In the genomic region with DNA sequence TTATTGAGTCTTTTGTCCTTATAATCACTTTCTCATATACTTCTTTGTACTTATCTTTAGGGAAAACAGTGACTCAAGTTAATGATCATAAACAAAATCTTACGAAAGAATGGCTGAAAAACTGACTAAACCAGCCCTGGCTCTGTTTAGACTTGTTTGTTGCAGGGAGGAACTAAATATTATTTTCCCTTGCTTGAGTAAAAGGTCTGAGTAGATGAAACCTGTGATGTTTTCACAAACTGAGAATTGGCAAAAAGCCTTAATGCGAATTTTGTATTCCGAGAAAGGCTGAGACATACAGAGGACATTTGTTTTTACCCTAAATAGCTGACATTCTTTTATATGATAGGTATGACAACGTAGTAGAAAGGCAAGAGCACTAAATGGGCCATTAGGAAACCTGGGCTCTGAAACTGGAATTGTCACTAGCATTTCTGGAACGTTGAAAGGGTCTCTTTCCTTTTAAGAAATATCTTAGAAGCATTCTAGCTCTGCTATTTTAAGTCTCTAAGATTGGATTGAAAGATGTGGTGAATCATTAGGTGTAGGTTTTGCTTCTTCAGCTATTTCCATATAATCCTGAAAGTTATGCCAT, we compare ENCODE assay signal across 28 cellular contexts. TPM values are rescaled to one million over a fixed set of nuclear protein-coding genes. Genes with fewer than 3 reads are reported as not detected.
DNase-seq lines count a peak whose midpoint lies in the region; ATAC-seq and TF ChIP-seq lines count a peak whose summit lies in the region.
"Had no signal": no experiment of that assay in that cellular context is flagged by ENCODE, and none has a peak within 500 bp of the region (broad histone marks: within the 10 kb centered on the region; RNA-seq: fewer than 3 reads in every experiment).

No MANE protein-coding gene starts in this region.

- peaks cover 4% of the 10 kb centered on the region for H3K4me1 Mint-ChIP-seq in type B pancreatic cell (ENCODE audit: unreplicated experiment)
- no peaks in the 10 kb centered on the region for H3K4me1 Mint-ChIP-seq in T-cell
- H3K4me1 Mint-ChIP-seq: activated CD4-positive, alpha-beta T cell treated with anti-CD3 and anti-CD28 coated beads, Interleukin-2, amount 10 ng/mL, durations not matched to agents 24 days and 14 days; CD14-positive monocyte; stimulated activated memory B cell treated with anti-CD40 and anti-IgM and Interleukin-4, amounts not matched to agents 10 μg/mL and 1 μg/mL and 100 μg/mL, for 72 hours had no signal

- in situ Hi-C loops in gastrocnemius medialis (cut with MboI; ENCODE audit: low sequenced_read_pairs in 4 of 4) = no loop called here

- no peak overlapping the region for H3K18ac ChIP-seq in mesenchymal stem cell (ENCODE audit: low read depth in 1 of 2, low read length in 2 of 2)

- CTCF ChIA-PET in PC-9 (lab: Charles Lee) = no interaction called here
- CTCF ChIA-PET in T-cell (lab: Charles Lee) = no interaction called here

- H3K27ac ChIP-seq in PC-9 = peak overlapping the region; percentile 80
- H3K27ac ChIP-seq in mesenchymal stem cell (ENCODE audit: low read length, poor library complexity, severe bottlenecking) = no peak overlapping the region
- H3K27ac ChIP-seq in gastrocnemius medialis = no peak overlapping the region
- H3K27ac ChIP-seq: cardiac muscle cell, lower lobe of right lung, right lobe of liver, WERI-Rb-1 had no signal

- intact Hi-C loops in PC-9 (cut with micrococcal nuclease; ENCODE audit: unreplicated experiment) = loop anchor here (1.0 kb wide), 2 partner anchors 17 to 24 kb away; no protein-coding TSS in a partner anchor
- intact Hi-C loops in Right ventricle myocardium superior (cut with DNase I) = no loop called here
- intact Hi-C loops in gastrocnemius medialis (cut with DNase I; ENCODE audit: low total_unique reads) = loop anchor here (10.0 kb wide), 1 partner anchor 125 kb away; no protein-coding TSS in a partner anchor

- no peak for TF ChIP-seq POLR2A in gastrocnemius medialis (IDR thresholded peaks at IDR 0.05)

- peaks cover 19% of the 10 kb centered on the region for H3F3A ChIP-seq in PC-9 (ENCODE audit: insufficient read depth, low read depth)

- no peaks in the 10 kb centered on the region for H3K79me1 ChIP-seq in mesenchymal stem cell (replicated peaks; ENCODE audit: low read length, poor library complexity, severe bottlenecking)

- peak overlapping the region; percentile 92 for H3K27ac Mint-ChIP-seq in type B pancreatic cell
- no peak overlapping the region for H3K27ac Mint-ChIP-seq in T-cell
- H3K27ac Mint-ChIP-seq: activated CD4-positive, alpha-beta T cell treated with anti-CD3 and anti-CD28 coated beads, Interleukin-2, amount 10 ng/mL, durations not matched to agents 24 days and 14 days; activated T-cell treated with anti-CD3 and anti-CD28 coated beads, Interleukin-2, amount 50 U/mL, for 72 hours; CD14-positive monocyte; dendritic cell treated with granulocyte-macrophage colony-stimulating factor and Interleukin-4, amounts not matched to agents 40 ng/mL and 50 ng/mL, for 4 days; nephron progenitor cell; stimulated activated memory B cell treated with anti-CD40 and anti-IgM and Interleukin-4, amounts not matched to agents 10 μg/mL and 1 μg/mL and 100 μg/mL, for 72 hours had no signal

- WGBS in mesenchymal stem cell = 75% methylated on average over 4 of the region's 5 CpGs

- H3K4ac ChIP-seq in mesenchymal stem cell (ENCODE audit: low read depth in 1 of 2, low read length in 2 of 2) = no peak overlapping the region

- no peak overlapping the region for H2BK5ac ChIP-seq in mesenchymal stem cell (ENCODE audit: low read depth, low read length, poor library complexity, severe bottlenecking)

- H2AK5ac ChIP-seq in mesenchymal stem cell (ENCODE audit: low read length, severe bottlenecking) = no peak overlapping the region

- BruUV-seq in PC-9 (replicated peaks; lab: Mats Ljungman, UMichigan) = no TSS peak

- H3K27me3 ChIP-seq in PC-9 (ENCODE audit: insufficient read depth, low read depth) = no peaks in the 10 kb centered on the region
- H3K27me3 ChIP-seq in mesenchymal stem cell (ENCODE audit: control insufficient read depth in 1 of 2, insufficient read depth in 1 of 2, low read length in 2 of 2) = no peaks in the 10 kb centered on the region
- no peaks in the 10 kb centered on the region for H3K27me3 ChIP-seq in gastrocnemius medialis
- H3K27me3 ChIP-seq: cardiac muscle cell, right lobe of liver had no signal

- no peaks in the 10 kb centered on the region for H4K20me1 ChIP-seq in PC-9 (ENCODE audit: insufficient read depth)

- no peak overlapping the region for H2BK15ac ChIP-seq in mesenchymal stem cell (ENCODE audit: low read depth, poor library complexity, severe bottlenecking)

- H3K27me3 Mint-ChIP-seq in type B pancreatic cell = no peaks in the 10 kb centered on the region
- peaks cover 0 to 15% of the 10 kb centered on the region in 2 donors for H3K27me3 Mint-ChIP-seq in T-cell
- H3K27me3 Mint-ChIP-seq: stimulated activated memory B cell treated with anti-CD40 and anti-IgM and Interleukin-4, amounts not matched to agents 10 μg/mL and 1 μg/mL and 100 μg/mL, for 72 hours had no signal

- H3K9me3 ChIP-seq in PC-9 (ENCODE audit: insufficient read depth, low read depth) (peaks cover 14% of the 10 kb centered on the region), mesenchymal stem cell (ENCODE audit: control insufficient read depth, low read length) (no peaks in the 10 kb centered on the region), gastrocnemius medialis (no peaks in the 10 kb centered on the region)
- H3K9me3 ChIP-seq: lower lobe of right lung, right lobe of liver had no signal

- H3K36me3 Mint-ChIP-seq in type B pancreatic cell (no peaks in the 10 kb centered on the region), T-cell (no peaks in the 10 kb centered on the region)
- H3K36me3 Mint-ChIP-seq: CD14-positive monocyte; stimulated activated memory B cell treated with anti-CD40 and anti-IgM and Interleukin-4, amounts not matched to agents 10 μg/mL and 1 μg/mL and 100 μg/mL, for 72 hours had no signal

- peak overlapping the region; percentile 48 for H3K4me2 ChIP-seq in PC-9
- no peak overlapping the region for H3K4me2 ChIP-seq in mesenchymal stem cell (ENCODE audit: low read length, poor library complexity, severe bottlenecking)

- H3K79me2 ChIP-seq in PC-9 (ENCODE audit: low read depth) = no peaks in the 10 kb centered on the region

- H3K9me3 Mint-ChIP-seq in type B pancreatic cell (no peaks in the 10 kb centered on the region), T-cell (no peaks in the 10 kb centered on the region)
- H3K9me3 Mint-ChIP-seq: activated CD4-positive, alpha-beta T cell treated with anti-CD3 and anti-CD28 coated beads, Interleukin-2, amount 10 ng/mL, durations not matched to agents 24 days and 14 days; activated T-cell treated with anti-CD3 and anti-CD28 coated beads, Interleukin-2, amount 50 U/mL, for 72 hours; dendritic cell treated with granulocyte-macrophage colony-stimulating factor and Interleukin-4, amounts not matched to agents 40 ng/mL and 50 ng/mL, for 4 days; nephron progenitor cell; stimulated activated memory B cell treated with anti-CD40 and anti-IgM and Interleukin-4, amounts not matched to agents 10 μg/mL and 1 μg/mL and 100 μg/mL, for 72 hours had no signal

- DNase-seq in PC-9 (peak; percentile 27 to 86), choroid plexus epithelial cell (ENCODE audit: low read depth) (peak; percentile 39), mesenchymal stem cell (peak; percentile 65), type B pancreatic cell (ENCODE audit: extremely low spot score, unreplicated experiment) (no peak), Right ventricle myocardium superior (no peak), T-cell (no peak), gastrocnemius medialis (no peak)
- no peak for DNase-seq in activated naive CD4-positive, alpha-beta T cell treated with Interleukin-2 at 50 U/mL for 16 hours
- DNase-seq: activated CD4-positive, alpha-beta T cell treated with anti-CD3 and anti-CD28 coated beads, Interleukin-2, amount 10 ng/mL, durations not matched to agents 24 days and 14 days; activated naive CD4-positive, alpha-beta T cell; activated T-cell treated with anti-CD3 and anti-CD28 coated beads, Interleukin-2, amount 50 U/mL, for 72 hours; amniotic stem cell; glutamatergic neuron; kidney glomerular epithelial cell; lower lobe of right lung; MV-4-11; NCI-H146; nephron progenitor cell; right lobe of liver; stimulated activated CD4-positive, alpha-beta T cell treated with anti-CD3 and anti-CD28 coated beads, Interleukin-4, amount 100 ng/mL, for 4 hours; substantia nigra; SW 1271; T1000; WERI-Rb-1 had no signal

- no peak overlapping the region for H2BK120ac ChIP-seq in mesenchymal stem cell (ENCODE audit: low read depth, low read length)

- no peak overlapping the region for H4K91ac ChIP-seq in mesenchymal stem cell (ENCODE audit: low read length)

- no peak overlapping the region for H3K9ac ChIP-seq in mesenchymal stem cell (ENCODE audit: low read length)

- H2BK12ac ChIP-seq in mesenchymal stem cell (ENCODE audit: low read length in 2 of 2) = no peak overlapping the region

- H3K9me2 ChIP-seq in PC-9 (ENCODE audit: insufficient read depth) = no peaks in the 10 kb centered on the region

- H3K14ac ChIP-seq in mesenchymal stem cell (ENCODE audit: low read length in 2 of 2) = no peak overlapping the region

- peak overlapping the region; percentile 67 for H2AFZ ChIP-seq in PC-9
- no peak overlapping the region for H2AFZ ChIP-seq in mesenchymal stem cell (ENCODE audit: low read depth, low read length)

- no peak overlapping the region for H4K8ac ChIP-seq in mesenchymal stem cell (ENCODE audit: low read length)

- H3K4me3 Mint-ChIP-seq in type B pancreatic cell = peak overlapping the region; percentile 48
- no peak overlapping the region for H3K4me3 Mint-ChIP-seq in T-cell
- H3K4me3 Mint-ChIP-seq: activated CD4-positive, alpha-beta T cell treated with anti-CD3 and anti-CD28 coated beads, Interleukin-2, amount 10 ng/mL, durations not matched to agents 24 days and 14 days; activated T-cell treated with anti-CD3 and anti-CD28 coated beads, Interleukin-2, amount 50 U/mL, for 72 hours; CD14-positive monocyte; dendritic cell treated with granulocyte-macrophage colony-stimulating factor and Interleukin-4, amounts not matched to agents 40 ng/mL and 50 ng/mL, for 4 days; nephron progenitor cell; stimulated activated memory B cell treated with anti-CD40 and anti-IgM and Interleukin-4, amounts not matched to agents 10 μg/mL and 1 μg/mL and 100 μg/mL, for 72 hours had no signal

- ATAC-seq in Right ventricle myocardium superior (ENCODE audit: poor library complexity) = no peak
- no peak for ATAC-seq in T-cell (replicated peaks in 1 of 4)
- ATAC-seq in gastrocnemius medialis = no peak
- ATAC-seq: activated T-cell treated with anti-CD3 and anti-CD28 coated beads, Interleukin-2, amount 50 U/mL, for 72 hours; lower lobe of right lung; right lobe of liver; stimulated activated memory B cell treated with anti-CD40 and anti-IgM and Interleukin-4, amounts not matched to agents 10 μg/mL and 1 μg/mL and 100 μg/mL, for 72 hours had no signal

- H3K23ac ChIP-seq in mesenchymal stem cell (ENCODE audit: low read length in 2 of 2) = no peak overlapping the region

- H3K36me3 ChIP-seq in PC-9 (ENCODE audit: low read depth) (no peaks in the 10 kb centered on the region), mesenchymal stem cell (ENCODE audit: control insufficient read depth in 1 of 2, insufficient read depth in 2 of 2, low read depth in 1 of 2, low read length in 2 of 2) (no peaks in the 10 kb centered on the region), gastrocnemius medialis (no peaks in the 10 kb centered on the region)
- H3K36me3 ChIP-seq: cardiac muscle cell, lower lobe of right lung, right lobe of liver, WERI-Rb-1 had no signal

- POLR2A ChIA-PET in PC-9 (lab: Charles Lee; ENCODE audit: unreplicated experiment) (interaction anchor here (0.5 kb wide), 1 partner anchor 121 kb away, joined by 5 read pairs; no protein-coding TSS in a partner anchor), T-cell (lab: Charles Lee) (no interaction called here)

- peaks cover 45% of the 10 kb centered on the region for H3K4me1 ChIP-seq in PC-9 (replicated peaks; ENCODE audit: insufficient read depth)
- H3K4me1 ChIP-seq in mesenchymal stem cell (ENCODE audit: control insufficient read depth, insufficient read depth, low read depth, low read length) = no peaks in the 10 kb centered on the region
- H3K4me1 ChIP-seq in gastrocnemius medialis = no peaks in the 10 kb centered on the region
- H3K4me1 ChIP-seq: lower lobe of right lung, right lobe of liver had no signal

- TF ChIP-seq CTCF in PC-9 (conservative IDR thresholded peaks at IDR 0.05) (no peak), choroid plexus epithelial cell (conservative IDR thresholded peaks at IDR 0.05; ENCODE audit: low read depth, low read length) (no peak), type B pancreatic cell (conservative IDR thresholded peaks at IDR 0.05) (no peak), gastrocnemius medialis (IDR thresholded peaks at IDR 0.05 in 4 of 5, conservative IDR thresholded peaks at IDR 0.05 in 1 of 5) (no peak)

- H3K4me3 ChIP-seq in PC-9 (peak overlapping the region; percentile 5; the same call in 1 of the 2 replicates), choroid plexus epithelial cell (ENCODE audit: low read depth, low read length) (no peak overlapping the region), mesenchymal stem cell (ENCODE audit: insufficient read depth in 1 of 2, low read depth in 1 of 2, low read length in 2 of 2) (no peak overlapping the region), gastrocnemius medialis (no peak overlapping the region)
- H3K4me3 ChIP-seq: cardiac muscle cell, lower lobe of right lung, right lobe of liver had no signal

RNA-seq across cellular contexts. Expression of gene CLDN16, which starts 18.2 kb away (rescaled TPM):
- total RNA-seq in PC-9 (2021) (0.20 and 0.46 TPM in 2 replicates), type B pancreatic cell (ENCODE audit: low replicate concordance) (0.10 TPM in 1 of 2 replicates, not detected in the other), Right ventricle myocardium superior (not detected), T-cell (not detected), gastrocnemius medialis (not detected)
- 0.03 TPM for polyA plus RNA-seq in mesenchymal stem cell (2013, experiment 1 of 2)
- 0.10 TPM for polyA plus RNA-seq in mesenchymal stem cell (2013, experiment 2 of 2)
- total RNA-seq: activated CD4-positive, alpha-beta T cell treated with anti-CD3 and anti-CD28 coated beads, Interleukin-2, amount 10 ng/mL, durations not matched to agents 24 days and 14 days had no signal
- polyA plus RNA-seq: cardiac muscle cell, CD14-positive monocyte had no signal

RNA-seq across cellular contexts. Expression of gene CLDN1, which starts 47.6 kb away (rescaled TPM):
- total RNA-seq in PC-9 (2021) (25.9 and 27.1 TPM in 2 replicates), type B pancreatic cell (ENCODE audit: low replicate concordance) (9.7 and 11.9 TPM in 2 replicates), Right ventricle myocardium superior (not detected), T-cell (under 1 TPM in 3 of 5 donors, not detected in 2; 0.20 to 0.28 (median 0.23) TPM), gastrocnemius medialis (under 1 TPM in 3 of 4 donors, not detected in 1; 0.25 to 1.00 (median 0.36) TPM)
- polyA plus RNA-seq in mesenchymal stem cell (2013, experiment 1 of 2) = 13.4 TPM
- 14.1 TPM for polyA plus RNA-seq in mesenchymal stem cell (2013, experiment 2 of 2)
- polyA plus RNA-seq: CD14-positive monocyte had no signal

Comparison
In these comparisons a context has a peak if more than half of its experiments do, and no peak if none do; other contexts are left out.
1. DNase-seq: peak in PC-9 (2 of 2), choroid plexus epithelial cell (single experiment) and mesenchymal stem cell (single experiment); none in type B pancreatic cell (single experiment), Right ventricle myocardium superior (single experiment), activated naive CD4-positive, alpha-beta T cell treated with Interleukin-2 at 50 U/mL for 16 hours (single experiment), T-cell (0 of 34) and gastrocnemius medialis (0 of 2).